In the genomic region with DNA sequence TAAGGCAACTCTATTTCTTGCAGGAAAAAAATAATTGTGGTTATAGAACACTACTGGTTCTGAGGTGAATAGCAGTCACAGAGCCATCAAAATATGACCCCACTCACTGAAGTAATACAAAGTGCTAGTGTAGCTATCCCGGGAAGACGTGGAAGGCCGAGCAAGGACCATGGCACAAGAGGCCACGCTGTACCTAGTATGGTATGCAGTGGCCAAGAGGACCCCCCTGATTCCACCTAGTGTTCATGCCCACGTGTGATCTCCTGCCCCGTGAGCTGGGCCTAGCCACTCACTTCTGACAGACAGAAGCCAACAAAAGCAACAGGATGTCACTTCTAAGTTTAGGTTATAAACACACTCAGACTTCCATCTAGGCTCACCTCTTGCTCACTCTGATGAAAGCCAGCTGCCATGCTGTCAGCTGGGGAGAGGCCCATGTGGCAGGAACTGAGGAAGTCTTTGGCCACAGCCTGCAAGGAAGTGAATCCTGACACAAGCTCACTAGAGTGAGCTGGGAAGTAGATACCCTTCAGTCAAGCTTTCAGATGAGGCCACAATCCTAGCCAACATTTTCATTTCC, we compare ENCODE assay signal across 1 cellular context.
TF ChIP-seq lines count a peak whose summit lies in the region.

No MANE protein-coding gene starts in this region.

TF ChIP-seq in SK-N-SH, 30 proteins besides CTCF, POLR2A, EP300 and RAD21:
- TF ChIP-seq YY1 (IDR thresholded peaks at IDR 0.05; ENCODE audit: low read depth) (no peak), NFIC (IDR thresholded peaks at IDR 0.05; ENCODE audit: borderline replicate concordance) (no peak), RFX5 (IDR thresholded peaks at IDR 0.05; ENCODE audit: low read length) (no peak), EZH2phosphoT487 (IDR thresholded peaks at IDR 0.05; ENCODE audit: borderline replicate concordance, low read depth) (no peak), FOXJ3 (CRISPR knock-in tag; IDR thresholded peaks at IDR 0.05) (no peak), POLR2AphosphoS5 (IDR thresholded peaks at IDR 0.05; ENCODE audit: low read depth, low read length) (no peak), GATA2 (CRISPR knock-in tag; IDR thresholded peaks at IDR 0.05) (no peak), ELF1 (IDR thresholded peaks at IDR 0.05) (no peak), TCF12 (IDR thresholded peaks at IDR 0.05) (no peak), SMC3 (IDR thresholded peaks at IDR 0.05; ENCODE audit: low read depth, low read length) (no peak), SIN3A (IDR thresholded peaks at IDR 0.05; ENCODE audit: borderline replicate concordance, low read depth, low read length) (no peak), MEF2A (IDR thresholded peaks at IDR 0.05; ENCODE audit: borderline replicate concordance, low read depth) (no peak), MAX (IDR thresholded peaks at IDR 0.05; ENCODE audit: low read depth) (no peak), GABPA (IDR thresholded peaks at IDR 0.05; ENCODE audit: low read depth) (no peak), RCOR1 (IDR thresholded peaks at IDR 0.05; ENCODE audit: low read length) (no peak)
- TF ChIP-seq, protein P1, sequence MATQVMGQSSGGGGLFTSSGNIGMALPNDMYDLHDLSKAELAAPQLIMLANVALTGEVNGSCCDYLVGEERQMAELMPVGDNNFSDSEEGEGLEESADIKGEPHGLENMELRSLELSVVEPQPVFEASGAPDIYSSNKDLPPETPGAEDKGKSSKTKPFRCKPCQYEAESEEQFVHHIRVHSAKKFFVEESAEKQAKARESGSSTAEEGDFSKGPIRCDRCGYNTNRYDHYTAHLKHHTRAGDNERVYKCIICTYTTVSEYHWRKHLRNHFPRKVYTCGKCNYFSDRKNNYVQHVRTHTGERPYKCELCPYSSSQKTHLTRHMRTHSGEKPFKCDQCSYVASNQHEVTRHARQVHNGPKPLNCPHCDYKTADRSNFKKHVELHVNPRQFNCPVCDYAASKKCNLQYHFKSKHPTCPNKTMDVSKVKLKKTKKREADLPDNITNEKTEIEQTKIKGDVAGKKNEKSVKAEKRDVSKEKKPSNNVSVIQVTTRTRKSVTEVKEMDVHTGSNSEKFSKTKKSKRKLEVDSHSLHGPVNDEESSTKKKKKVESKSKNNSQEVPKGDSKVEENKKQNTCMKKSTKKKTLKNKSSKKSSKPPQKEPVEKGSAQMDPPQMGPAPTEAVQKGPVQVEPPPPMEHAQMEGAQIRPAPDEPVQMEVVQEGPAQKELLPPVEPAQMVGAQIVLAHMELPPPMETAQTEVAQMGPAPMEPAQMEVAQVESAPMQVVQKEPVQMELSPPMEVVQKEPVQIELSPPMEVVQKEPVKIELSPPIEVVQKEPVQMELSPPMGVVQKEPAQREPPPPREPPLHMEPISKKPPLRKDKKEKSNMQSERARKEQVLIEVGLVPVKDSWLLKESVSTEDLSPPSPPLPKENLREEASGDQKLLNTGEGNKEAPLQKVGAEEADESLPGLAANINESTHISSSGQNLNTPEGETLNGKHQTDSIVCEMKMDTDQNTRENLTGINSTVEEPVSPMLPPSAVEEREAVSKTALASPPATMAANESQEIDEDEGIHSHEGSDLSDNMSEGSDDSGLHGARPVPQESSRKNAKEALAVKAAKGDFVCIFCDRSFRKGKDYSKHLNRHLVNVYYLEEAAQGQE (IDR thresholded peaks at IDR 0.05; ENCODE audit: low read depth, low read length): no peak
